In the genomic region with DNA sequence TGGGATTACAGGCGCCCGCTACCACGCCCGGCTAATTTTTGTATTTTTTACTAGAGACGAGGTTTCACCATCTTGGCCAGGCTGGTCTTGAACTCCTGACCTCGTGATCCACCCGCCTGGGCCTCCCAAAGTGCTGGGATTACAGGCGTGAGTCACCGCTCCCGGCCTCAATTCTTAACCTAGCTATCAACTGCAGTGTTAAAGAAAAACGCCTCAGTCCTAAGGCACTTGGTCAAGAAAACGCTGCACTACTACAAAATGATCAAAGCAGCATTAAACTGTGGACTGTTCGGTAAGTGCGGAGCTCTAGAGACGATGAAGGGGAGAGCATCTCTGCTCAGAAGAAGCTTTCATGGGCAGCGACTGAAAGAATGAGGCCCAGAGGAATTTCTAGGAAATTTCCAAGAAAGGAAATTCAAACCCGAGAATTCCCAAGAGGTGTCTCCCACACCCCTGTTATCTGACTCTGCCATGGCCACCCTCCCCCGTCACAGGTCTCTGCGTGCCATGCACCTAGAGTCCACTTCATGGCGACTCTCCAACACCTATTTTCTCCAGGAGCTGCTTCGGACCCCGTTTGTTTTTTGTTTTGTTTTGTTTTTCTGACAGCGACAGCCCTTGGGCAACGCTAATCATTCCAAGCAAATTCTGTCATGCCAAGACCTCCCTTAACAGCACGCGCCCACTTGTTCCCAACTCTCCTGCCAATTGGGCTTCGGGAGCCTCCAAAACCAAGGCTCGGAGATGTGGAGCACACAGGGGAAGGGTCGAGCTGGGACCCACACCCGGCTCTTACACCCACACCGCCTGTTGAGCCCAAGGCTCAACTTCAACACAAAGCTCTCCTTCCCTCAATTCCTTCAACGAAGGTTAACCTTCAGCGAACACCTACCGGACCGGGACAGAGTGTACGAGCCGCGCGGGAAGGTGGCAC, we compare ENCODE assay signal across 7 cellular contexts. TPM values are rescaled to one million over a fixed set of nuclear protein-coding genes. Genes with fewer than 3 reads are reported as not detected.
DNase-seq lines count a peak whose midpoint lies in the region; ATAC-seq and TF ChIP-seq lines count a peak whose summit lies in the region.
"Not testable (repeated sequence)": the region's sequence is repeated elsewhere in the genome, so short reads cannot be mapped to it uniquely, and the experiment has no call there.

No MANE protein-coding gene starts in this region.

- H3K27ac ChIP-seq in foreskin keratinocyte (peak overlapping the region; percentile 81), mesodermal cell (ENCODE audit: low read depth, low read length, severe bottlenecking) (peak overlapping the region; percentile 62)

- intact Hi-C loops in activated CD4-positive, alpha-beta T cell treated with anti-CD3 and anti-CD28 coated beads for 36 hours (cut with DNase I, micrococcal nuclease) = loop anchor here (1.0 to 5.0 kb wide), 8 partner anchors 35 to 644 kb away; partner anchors contain the start of genes CCDC74B (in 1 of the 2), IMP4 (in 1 of the 2) and PTPN18 (in 1 of the 2)
- intact Hi-C loops in MCF 10A (cut with micrococcal nuclease) = loop anchor here (1.0 to 10.0 kb wide), 2 partner anchors 74 to 152 kb away; no protein-coding TSS in a partner anchor

- H3K27ac Mint-ChIP-seq in activated CD4-positive, alpha-beta T cell treated with anti-CD3 and anti-CD28 coated beads for 36 hours = peak overlapping the region; percentile 88
- H3K27ac Mint-ChIP-seq in MCF 10A (ENCODE audit: low read depth, unreplicated experiment) = peak overlapping the region; percentile 92

- peaks cover 22% of the 10 kb centered on the region for H3K4me1 Mint-ChIP-seq in activated CD4-positive, alpha-beta T cell treated with anti-CD3 and anti-CD28 coated beads for 36 hours
- H3K4me1 Mint-ChIP-seq in MCF 10A (ENCODE audit: insufficient read depth, unreplicated experiment) = not testable (repeated sequence)

- ATAC-seq in activated CD4-positive, alpha-beta T cell treated with anti-CD3 and anti-CD28 coated beads for 36 hours; foreskin keratinocyte: not testable (repeated sequence)

- TF ChIP-seq CTCF in GM12864 (IDR thresholded peaks at IDR 0.05; ENCODE audit: low read depth, low read length, missing control alignments); MCF 10A (IDR thresholded peaks at IDR 0.05; ENCODE audit: unreplicated experiment); foreskin keratinocyte (conservative IDR thresholded peaks at IDR 0.05): not testable (repeated sequence)

- WGBS in mesodermal cell (ENCODE audit: insufficient coverage in 2 of 2), 2 experiments = 23 to 24% methylated on average over 30 to 34 of the region's 39 CpGs

- TSS peak; percentile 65 for BruUV-seq in MCF 10A (replicated peaks; lab: Mats Ljungman, UMichigan)

- not testable (repeated sequence) for DNase-seq in GM12864 (ENCODE audit: low read depth); activated CD4-positive, alpha-beta T cell treated with anti-CD3 and anti-CD28 coated beads for 36 hours; skeletal muscle cell (ENCODE audit: low read depth)
- DNase-seq in NCI-H146 (lab: John Stamatoyannopoulos, UW) = peak; percentile 56
- DNase-seq in MCF 10A (ENCODE audit: unreplicated experiment) = peak; percentile 5
- peak in 1 of 2 donors; percentile 10 for DNase-seq in foreskin keratinocyte

- CTCF ChIA-PET in activated CD4-positive, alpha-beta T cell treated with anti-CD3 and anti-CD28 coated beads for 36 hours (lab: Charles Lee) = interaction anchor here (0.8 to 2.4 kb wide), 6 partner anchors 150 to 191 kb away, joined by 3 to 13 read pairs (median 6); partner anchors contain the start of gene IMP4
- CTCF ChIA-PET in MCF 10A (lab: Yijun Ruan, JAX) = interaction anchor here (0.6 to 5.7 kb wide), 11 partner anchors 10 to 1329 kb away, joined by 3 to 90 read pairs (median 4); partner anchors contain the start of gene IMP4

- H3K9me3 ChIP-seq in mesodermal cell (ENCODE audit: control insufficient read depth, low read length) = not testable (repeated sequence)

- peaks cover 41% of the 10 kb centered on the region for H3K36me3 ChIP-seq in mesodermal cell (ENCODE audit: control insufficient read depth, insufficient read depth, low read length)

- peak overlapping the region; percentile 95 for H3K4me3 Mint-ChIP-seq in activated CD4-positive, alpha-beta T cell treated with anti-CD3 and anti-CD28 coated beads for 36 hours
- peak overlapping the region; percentile 85 for H3K4me3 Mint-ChIP-seq in MCF 10A (ENCODE audit: unreplicated experiment)

- H3K36me3 Mint-ChIP-seq in activated CD4-positive, alpha-beta T cell treated with anti-CD3 and anti-CD28 coated beads for 36 hours (ENCODE audit: low read depth) = peaks cover 21% of the 10 kb centered on the region
- H3K36me3 Mint-ChIP-seq in MCF 10A (ENCODE audit: insufficient read depth, unreplicated experiment) = peaks cover 11% of the 10 kb centered on the region

- not testable (repeated sequence) for H3K27me3 ChIP-seq in foreskin keratinocyte

- H3K4me1 ChIP-seq in foreskin keratinocyte; mesodermal cell (ENCODE audit: control insufficient read depth, insufficient read depth, low read length, poor library complexity, severe bottlenecking): not testable (repeated sequence)

- peak overlapping the region; percentile 91 for H3K4me3 ChIP-seq in GM12864 (ENCODE audit: low read depth, low read length)
- H3K4me3 ChIP-seq in mesodermal cell (ENCODE audit: extremely low read depth, insufficient read depth, low read length, poor library complexity, severe bottlenecking) = peak overlapping the region; percentile 86
- H3K4me3 ChIP-seq in skeletal muscle cell (ENCODE audit: low read depth, low read length) = peak overlapping the region; percentile 93

- POLR2A ChIA-PET in activated CD4-positive, alpha-beta T cell treated with anti-CD3 and anti-CD28 coated beads for 36 hours (lab: Charles Lee) = interaction anchor here (0.6 to 1.0 kb wide), 6 partner anchors 12 to 1312 kb away, joined by 3 to 7 read pairs (median 4); partner anchors contain the start of gene IMP4
- POLR2A ChIA-PET in MCF 10A (lab: Yijun Ruan, JAX) = interaction anchor here (0.6 to 4.0 kb wide), 10 partner anchors 10 to 174 kb away, joined by 3 to 61 read pairs (median 6); partner anchors contain the start of gene IMP4

- H3K27me3 Mint-ChIP-seq in activated CD4-positive, alpha-beta T cell treated with anti-CD3 and anti-CD28 coated beads for 36 hours; MCF 10A (ENCODE audit: insufficient read depth, unreplicated experiment): not testable (repeated sequence)

- H3K9me3 Mint-ChIP-seq in activated CD4-positive, alpha-beta T cell treated with anti-CD3 and anti-CD28 coated beads for 36 hours (ENCODE audit: low read depth); MCF 10A (ENCODE audit: unreplicated experiment): not testable (repeated sequence)

RNA-seq across cellular contexts. Expression of gene SMPD4, which starts 0.7 kb away (rescaled TPM):
- 10 to 100 TPM; 73.8 to 78.6 TPM for total RNA-seq in activated CD4-positive, alpha-beta T cell treated with anti-CD3 and anti-CD28 coated beads for 36 hours
- total RNA-seq in MCF 10A (2022) (40.2 and 41.1 TPM in 2 replicates), foreskin keratinocyte (60.2 and 63.4 TPM in 2 replicates)
- polyA plus RNA-seq in foreskin keratinocyte = 56.1 and 59.2 TPM in 2 replicates
- 54.2 TPM for polyA plus RNA-seq in mesodermal cell (2013, experiment 1 of 2)
- polyA plus RNA-seq in mesodermal cell (2013, experiment 2 of 2) = 49.4 TPM

RNA-seq across cellular contexts. Expression of gene MZT2B, which starts 1.4 kb away (rescaled TPM):
- 100 to 1,000 TPM; 281 to 343 TPM for total RNA-seq in activated CD4-positive, alpha-beta T cell treated with anti-CD3 and anti-CD28 coated beads for 36 hours
- total RNA-seq in MCF 10A (2022) (402 and 427 TPM in 2 replicates), foreskin keratinocyte (365 and 366 TPM in 2 replicates)
- polyA plus RNA-seq in foreskin keratinocyte = 423 and 518 TPM in 2 replicates
- 227 TPM for polyA plus RNA-seq in mesodermal cell (2013, experiment 1 of 2)
- polyA plus RNA-seq in mesodermal cell (2013, experiment 2 of 2) = 221 TPM

RNA-seq across cellular contexts. Expression of gene TUBA3E, which starts 17.6 kb away (rescaled TPM):
- not detected for total RNA-seq in activated CD4-positive, alpha-beta T cell treated with anti-CD3 and anti-CD28 coated beads for 36 hours
- not detected in 2 replicates for total RNA-seq in MCF 10A (2022)
- total RNA-seq in foreskin keratinocyte = not detected in 2 replicates
- not detected in 2 replicates for polyA plus RNA-seq in foreskin keratinocyte
- not detected for polyA plus RNA-seq in mesodermal cell (2013, experiment 1 of 2)
- polyA plus RNA-seq in mesodermal cell (2013, experiment 2 of 2) = not detected

RNA-seq across cellular contexts. Expression of gene CCDC74B, which starts 35.8 kb away (rescaled TPM):
- 1 to 10 TPM; 2.5 to 3.2 TPM for total RNA-seq in activated CD4-positive, alpha-beta T cell treated with anti-CD3 and anti-CD28 coated beads for 36 hours
- total RNA-seq in MCF 10A (2022) (0.61 TPM in 1 of 2 replicates, not detected in the other), foreskin keratinocyte (4.9 and 9.7 TPM in 2 replicates)
- 5.6 and 11.3 TPM in 2 replicates for polyA plus RNA-seq in foreskin keratinocyte
- 38.0 TPM for polyA plus RNA-seq in mesodermal cell (2013, experiment 1 of 2)
- polyA plus RNA-seq in mesodermal cell (2013, experiment 2 of 2) = 33.4 TPM

RNA-seq across cellular contexts. Expression of gene POTEF, which starts 51.6 kb away (rescaled TPM):
- not detected for total RNA-seq in activated CD4-positive, alpha-beta T cell treated with anti-CD3 and anti-CD28 coated beads for 36 hours
- total RNA-seq in MCF 10A (2022) = not detected in 2 replicates
- total RNA-seq in foreskin keratinocyte = not detected in 2 replicates
- not detected in 2 replicates for polyA plus RNA-seq in foreskin keratinocyte
- 0.63 TPM for polyA plus RNA-seq in mesodermal cell (2013, experiment 1 of 2)
- 0.56 TPM for polyA plus RNA-seq in mesodermal cell (2013, experiment 2 of 2)
